ENCODE assay signal across 7 cellular contexts in the genomic region with DNA sequence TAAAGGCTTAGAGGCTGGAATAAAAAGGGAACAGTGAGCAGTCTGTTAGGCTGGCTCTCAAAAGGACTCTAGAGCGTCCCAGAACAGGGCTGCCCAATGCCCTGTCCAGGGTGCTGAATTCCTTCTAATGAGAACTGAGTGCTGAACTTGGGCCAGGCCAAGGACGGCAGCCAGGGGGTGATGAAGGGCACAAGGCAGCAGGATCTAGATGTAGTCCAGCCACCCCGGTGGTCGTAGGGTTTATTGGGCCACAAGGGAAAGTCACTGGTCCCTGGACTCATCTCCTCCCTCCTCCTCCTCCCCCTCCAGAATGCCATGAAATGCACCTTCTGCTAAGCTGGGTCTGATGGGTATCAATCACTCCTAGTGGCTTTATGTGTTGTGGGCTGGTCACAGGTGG. TPM values are rescaled to one million over a fixed set of nuclear protein-coding genes. Genes with fewer than 3 reads are reported as not detected.
DNase-seq lines count a peak whose midpoint lies in the region; ATAC-seq and TF ChIP-seq lines count a peak whose summit lies in the region.

No MANE protein-coding gene starts in this region.

- H3K36me3 ChIP-seq in H7 (replicated peaks; ENCODE audit: control insufficient read depth, insufficient read depth, low read length), result no peaks in the 10 kb centered on the region
- H3K36me3 ChIP-seq in Peyer's patch, result no peaks in the 10 kb centered on the region
- no peaks in the 10 kb centered on the region for H3K36me3 ChIP-seq in adrenal gland (replicated peaks in 1 of 2)
- H3K36me3 ChIP-seq in hepatocyte (replicated peaks; ENCODE audit: insufficient read depth, low read depth), result no peaks in the 10 kb centered on the region

- H3K27ac ChIP-seq in Peyer's patch, result no peak overlapping the region
- H3K27ac ChIP-seq in adrenal gland, result no peak overlapping the region
- H3K27ac ChIP-seq in hepatocyte, result no peak overlapping the region
- H3K27ac ChIP-seq in coronary artery, result no peak overlapping the region

- WGBS in adrenal gland, 4 donors, result 4 to 9% (median 6%) methylated on average over 4 of the region's 4 CpGs
- WGBS in hepatocyte (ENCODE audit: low lambda C conversion rate, missing lambda C conversion rate), result 6% methylated on average over 4 of the region's 4 CpGs

- H3K9me2 ChIP-seq in hepatocyte (replicated peaks; ENCODE audit: insufficient read depth), result no peaks in the 10 kb centered on the region

- H3K4me1 ChIP-seq in Peyer's patch (no peaks in the 10 kb centered on the region), adrenal gland (replicated peaks in 1 of 2) (no peaks in the 10 kb centered on the region), hepatocyte (ENCODE audit: insufficient read depth) (no peaks in the 10 kb centered on the region)

- H3K4me3 ChIP-seq in H7 (ENCODE audit: insufficient read depth, low read depth, low read length) (no peak overlapping the region), Peyer's patch (no peak overlapping the region), adrenal gland (no peak overlapping the region), hepatocyte (no peak overlapping the region), coronary artery (no peak overlapping the region)

- TF ChIP-seq POLR2A in Peyer's patch (IDR thresholded peaks at IDR 0.05), result no peak
- no peak for TF ChIP-seq POLR2A in adrenal gland (IDR thresholded peaks at IDR 0.05)

- H3K4me2 ChIP-seq in hepatocyte, result no peak overlapping the region

- intact Hi-C loops in adrenal gland (cut with DNase I), result no loop called here

- H2AFZ ChIP-seq in hepatocyte, result no peak overlapping the region

- peak; percentile 94 for DNase-seq in H7
- DNase-seq in Peyer's patch, result peak in 2 of 3 donors; percentile 51 to 53
- DNase-seq in adrenal gland, result peak; percentile 60 to 70 (median 66)
- DNase-seq in hepatocyte (ENCODE audit: low spot score), result peak; percentile 92
- peak; percentile 27 for DNase-seq in stimulated activated CD4-positive, alpha-beta T cell treated with anti-CD3 and anti-CD28 coated beads, Interleukin-12 subunit alpha, Interleukin-12 subunit beta, amount 100 ng/mL, for 4 hours
- DNase-seq in coronary artery (ENCODE audit: low spot score), result no peak

- peak in 2 of 6 experiments; percentile 10 to 22 for TF ChIP-seq CTCF in Peyer's patch (IDR thresholded peaks at IDR 0.05)
- peak in 5 of 6 experiments; percentile 12 to 38 (median 33) for TF ChIP-seq CTCF in adrenal gland (IDR thresholded peaks at IDR 0.05)
- TF ChIP-seq CTCF in hepatocyte (IDR thresholded peaks at IDR 0.05; ENCODE audit: poor library complexity), result peak; percentile 43
- TF ChIP-seq CTCF in coronary artery (IDR thresholded peaks at IDR 0.05), result no peak

- H4K20me1 ChIP-seq in hepatocyte (ENCODE audit: insufficient read depth, poor library complexity, severe bottlenecking), result no peaks in the 10 kb centered on the region

- ATAC-seq in HG02870 (IDR thresholded peaks at IDR 0.05; ENCODE audit: unreplicated experiment), result no peak

- H3K79me2 ChIP-seq in hepatocyte, result no peaks in the 10 kb centered on the region

- H3K27me3 ChIP-seq in H7 (ENCODE audit: control insufficient read depth, insufficient read depth, low read length) (no peaks in the 10 kb centered on the region), Peyer's patch (no peaks in the 10 kb centered on the region), adrenal gland (no peaks in the 10 kb centered on the region), hepatocyte (no peaks in the 10 kb centered on the region)

- H3K9me3 ChIP-seq in Peyer's patch, result no peaks in the 10 kb centered on the region
- no peaks in the 10 kb centered on the region for H3K9me3 ChIP-seq in adrenal gland (replicated peaks in 1 of 3)
- no peaks in the 10 kb centered on the region for H3K9me3 ChIP-seq in hepatocyte (ENCODE audit: low read depth)

RNA-seq across cellular contexts. Expression of a gene that starts 19.2 kb away (rescaled TPM):
- total RNA-seq in H7 (2014; rRNA removed; shearing (Covaris generic)), result 3.6 and 3.7 TPM in 2 replicates
- total RNA-seq in Peyer's patch (1 to 10 TPM in 2 of 4 donors, under 1 TPM in 2; 0.53 to 2.8 (median 1.1) TPM), adrenal gland (10 to 100 TPM in 7 of 8 donors, 1 to 10 TPM in 1; 6.9 to 26.9 (median 13.4) TPM), hepatocyte (3.1 and 3.8 TPM in 2 replicates)
- polyA plus RNA-seq in adrenal gland (1 to 10 TPM; 3.4 to 4.7 (median 4.4) TPM), hepatocyte (3.3 TPM in 2 replicates)

RNA-seq across cellular contexts. Expression of a gene that starts 30.6 kb away (rescaled TPM):
- total RNA-seq in H7 (2014; rRNA removed; shearing (Covaris generic)), result 19.0 and 26.8 TPM in 2 replicates
- 10 to 100 TPM in 3 of 4 donors, not detected in 1; 15.2 to 21.6 (median 16.2) TPM for total RNA-seq in Peyer's patch
- total RNA-seq in adrenal gland, result 10 to 100 TPM; 12.9 to 29.8 (median 22.3) TPM
- 10 to 100 TPM; 11.8 to 19.7 (median 14.7) TPM for polyA plus RNA-seq in adrenal gland
- 11.9 and 15.5 TPM in 2 replicates for total RNA-seq in hepatocyte
- 19.3 and 21.5 TPM in 2 replicates for polyA plus RNA-seq in hepatocyte

RNA-seq across cellular contexts. Expression of a gene that starts 47.4 kb away (rescaled TPM):
- total RNA-seq in H7 (2014; rRNA removed; shearing (Covaris generic)), result 18.3 and 19.2 TPM in 2 replicates
- total RNA-seq in Peyer's patch (10 to 100 TPM in 2 of 4 donors, 1 to 10 TPM in 2; 7.0 to 35.5 (median 10.7) TPM), adrenal gland (100 to 1,000 TPM in 1 of 8 donors, 10 to 100 TPM in 7; 48.0 to 151 (median 79.5) TPM), hepatocyte (30.7 and 42.9 TPM in 2 replicates)
- polyA plus RNA-seq in adrenal gland (10 to 100 TPM; 21.0 to 87.3 (median 38.8) TPM), hepatocyte (40.6 and 45.4 TPM in 2 replicates)
